In genomic region chr17:58513913-58514794, GRCh38 we compare ENCODE assay signal across 8 cellular contexts. TPM values are rescaled to one million over a fixed set of nuclear protein-coding genes. Genes with fewer than 3 reads are reported as not detected.
DNase-seq lines count a peak whose midpoint lies in the region; ATAC-seq, FAIRE-seq and TF ChIP-seq lines count a peak whose summit lies in the region.

TSS of gene MTMR4 (minus strand) at chr17:58514638. CDS start at chr17:58514407, 231 bp downstream.

- H3K36me3 ChIP-seq in MG63 (peaks cover 28% of the 10 kb centered on the region), SJSA1 (peaks cover 40% of the 10 kb centered on the region), neural progenitor cell (peaks cover 10% of the 10 kb centered on the region), stomach (peaks cover 28 to 39% (median 36%) of the 10 kb centered on the region in 4 donors)

- H3K9me3 ChIP-seq in MG63 (no peaks in the 10 kb centered on the region), SJSA1 (replicated peaks) (no peaks in the 10 kb centered on the region), neural progenitor cell (ENCODE audit: low read depth) (no peaks in the 10 kb centered on the region), stomach (no peaks in the 10 kb centered on the region)

- peaks cover 35% of the 10 kb centered on the region for H3K4me1 Mint-ChIP-seq in neural progenitor cell

- DNase-seq in GM12891 (ENCODE audit: insufficient read length, low spot score): peak; percentile 87
- DNase-seq in MG63: peak; percentile 83
- DNase-seq in SJSA1 (ENCODE audit: low read depth in 1 of 2, low spot score in 2 of 2): peak; percentile 73 to 86
- DNase-seq in activated naive CD4-positive, alpha-beta T cell (lab: John Stamatoyannopoulos, UW): peak; percentile 18 to 57 (median 35)
- DNase-seq in frontal cortex (ENCODE audit: low spot score in 2 of 2): peak; percentile 89 to 93
- peak; percentile 96 for DNase-seq in neural progenitor cell (ENCODE audit: low spot score)
- peak; percentile 90 for DNase-seq in stomach

- no peak for TF ChIP-seq EP300 in stomach (IDR thresholded peaks at IDR 0.05)

- peak within 1 kb of the TSS; percentile 96 for H3K27ac Mint-ChIP-seq in neural progenitor cell

- TF ChIP-seq CTCF in neural progenitor cell (IDR thresholded peaks at IDR 0.05): no peak
- TF ChIP-seq CTCF in stomach (IDR thresholded peaks at IDR 0.05): no peak

- H3K27me3 ChIP-seq in MG63 (no peaks in the 10 kb centered on the region), SJSA1 (replicated peaks) (no peaks in the 10 kb centered on the region), neural progenitor cell (no peaks in the 10 kb centered on the region), stomach (no peaks in the 10 kb centered on the region)

- H3K4me1 ChIP-seq in SJSA1 (replicated peaks) (peaks cover 30% of the 10 kb centered on the region), neural progenitor cell (peaks cover 21% of the 10 kb centered on the region), stomach (peaks cover 34 to 53% (median 48%) of the 10 kb centered on the region in 4 donors)

- peaks cover 36% of the 10 kb centered on the region for H3F3A ChIP-seq in neural progenitor cell (ENCODE audit: low read depth)

- peak within 1 kb of the TSS; percentile 95 for H3K4me2 ChIP-seq in neural progenitor cell

- peaks cover 18% of the 10 kb centered on the region for H4K20me1 ChIP-seq in neural progenitor cell (ENCODE audit: low read depth)

- H2AFZ ChIP-seq in neural progenitor cell (replicated peaks): peak within 1 kb of the TSS; percentile 69

- peak within 1 kb of the TSS; percentile 59 for H3K9ac ChIP-seq in neural progenitor cell

- peak within 1 kb of the TSS; percentile 73 for H3K4me3 ChIP-seq in MG63
- H3K4me3 ChIP-seq in SJSA1: peak within 1 kb of the TSS; percentile 63
- peak within 1 kb of the TSS; percentile 96 for H3K4me3 ChIP-seq in neural progenitor cell
- H3K4me3 ChIP-seq in stomach: peak within 1 kb of the TSS; percentile 80 to 88 (median 84)

- WGBS in stomach, 5 donors: 0 to 3% (median 1%) methylated on average over 38 to 64 of the region's 64 CpGs

- H3K27me3 Mint-ChIP-seq in neural progenitor cell (ENCODE audit: insufficient read depth, low read depth): peaks cover 11% of the 10 kb centered on the region

- intact Hi-C loops in stomach (cut with DNase I; ENCODE audit: low total_unique reads): loop anchor here (10.0 kb wide), 1 partner anchor 491 kb away; no protein-coding TSS in a partner anchor

- H3K9me3 Mint-ChIP-seq in neural progenitor cell: no peaks in the 10 kb centered on the region

- H3K36me3 Mint-ChIP-seq in neural progenitor cell: peaks cover 25% of the 10 kb centered on the region

- ATAC-seq in HG03457 (IDR thresholded peaks at IDR 0.05; ENCODE audit: unreplicated experiment): no peak

- peak; percentile 51 for FAIRE-seq in GM12891 (lab: Jason Lieb, UNC)
- FAIRE-seq in frontal cortex (lab: Jason Lieb, UNC): no peak

- H3K27ac ChIP-seq in SJSA1 (0 out of 2 replicates have a peak within 1 kb of the TSS, but pooled peaks have one; percentile 1), neural progenitor cell (no peak within 1 kb of the TSS), stomach (peak within 1 kb of the TSS; percentile 79 to 98 (median 82))

- H3K4me3 Mint-ChIP-seq in neural progenitor cell: peak within 1 kb of the TSS; percentile 95

- TF ChIP-seq POLR2A in GM12891 (IDR thresholded peaks at IDR 0.05; ENCODE audit: low read depth, low read length): no peak
- TF ChIP-seq POLR2A in stomach (IDR thresholded peaks at IDR 0.05): no peak

- H3K79me2 ChIP-seq in neural progenitor cell (ENCODE audit: low read depth): peaks cover 35% of the 10 kb centered on the region

TF ChIP-seq in GM12891, 5 proteins besides CTCF, POLR2A, EP300 and RAD21:
- TF ChIP-seq PAX5 (IDR thresholded peaks at IDR 0.05; ENCODE audit: insufficient read depth, low read length, severe bottlenecking): no peak
- 0 out of 2 replicates have a peak, but pooled peaks have one; percentile 30 for TF ChIP-seq POU2F2 (IDR thresholded peaks at IDR 0.05; ENCODE audit: low read depth, low read length)

RNA-seq across cellular contexts. Expression of gene MTMR4, which starts in this region (rescaled TPM):
- 38.3 TPM for polyA plus RNA-seq in GM12891 (2012; ENCODE audit: low read depth, missing spikeins)
- total RNA-seq in MG63 (2014; rRNA removed; shearing (Covaris generic); ENCODE audit: low replicate concordance): 17.6 and 26.4 TPM in 2 replicates
- 20.3 and 40.2 TPM in 2 replicates for total RNA-seq in SJSA1 (2014; rRNA removed; shearing (Covaris generic))
- total RNA-seq in frontal cortex (126 TPM), neural progenitor cell (ENCODE audit: low replicate concordance) (34.0 and 39.8 TPM in 2 replicates), stomach (100 to 1,000 TPM in 1 of 5 donors, 10 to 100 TPM in 4; 24.3 to 126 (median 29.9) TPM)
- 1 to 10 TPM; 5.8 to 9.1 (median 7.1) TPM for polyA plus RNA-seq in stomach

Comparison
In these comparisons a context has a peak if more than half of its experiments do, and no peak if none do; other contexts are left out.
1. DNase-seq: peak in every context shown above with its lines; median percentile 96 in neural progenitor cell; 91 in frontal cortex; 90 in stomach; 87 in GM12891; 83 in MG63; 80 in SJSA1; 35 in activated naive CD4-positive, alpha-beta T cell.